ENCODE assay signal across 27 cellular contexts in the genomic region with DNA sequence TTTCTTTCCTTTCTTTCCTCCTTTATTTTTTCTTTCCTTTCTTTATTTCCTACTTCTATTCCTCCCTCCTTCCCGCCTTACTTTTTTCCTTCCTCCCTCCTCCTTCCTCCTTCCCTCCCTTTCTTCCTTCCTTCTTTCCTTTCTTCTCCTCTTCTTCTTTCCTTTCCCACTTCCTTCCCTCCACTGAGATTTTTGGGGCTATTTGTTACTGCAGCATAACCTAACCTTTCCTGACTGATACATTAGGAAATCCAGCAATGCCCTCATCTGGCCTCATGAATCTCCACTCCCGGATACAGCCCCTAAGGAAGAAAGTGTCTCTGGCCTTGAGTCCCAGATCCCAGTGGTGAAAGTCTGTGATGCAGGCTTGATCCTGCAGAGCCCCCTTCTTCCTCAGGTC. TPM values are rescaled to one million over a fixed set of nuclear protein-coding genes. Genes with fewer than 3 reads are reported as not detected.
DNase-seq lines count a peak whose midpoint lies in the region; ATAC-seq, FAIRE-seq and TF ChIP-seq lines count a peak whose summit lies in the region.
"Had no signal": no experiment of that assay in that cellular context is flagged by ENCODE, and none has a peak within 500 bp of the region (broad histone marks: within the 10 kb centered on the region; RNA-seq: fewer than 3 reads in every experiment).

No MANE protein-coding gene starts in this region.

- H3K27ac Mint-ChIP-seq in neural crest cell (ENCODE audit: unreplicated experiment): peak overlapping the region; percentile 57
- no peak overlapping the region for H3K27ac Mint-ChIP-seq in mesothelial cell of epicardium
- H3K27ac Mint-ChIP-seq: CD14-positive monocyte; CD4-positive, alpha-beta memory T cell had no signal

- H3K9ac ChIP-seq in HCT116 (ENCODE audit: low read length): no peak overlapping the region
- H3K9ac ChIP-seq: BLaER1 had no signal

- CTCF ChIA-PET in HCT116 (lab: Charles Lee) (no interaction called here), HEK293 (lab: Yijun Ruan, JAX) (no interaction called here)

- intact Hi-C loops in HCT116 (cut with micrococcal nuclease) (no loop called here), head of caudate nucleus (cut with DNase I) (loop anchor here (10.0 kb wide), 1 partner anchor 305 kb away; no protein-coding TSS in a partner anchor)

- DNase-seq in HCT116 (ENCODE audit: low read depth, low spot score): no peak
- no peak for DNase-seq in neural crest cell (ENCODE audit: low read depth, low spot score)
- no peak for DNase-seq in urothelium cell line (ENCODE audit: low spot score)
- DNase-seq in head of caudate nucleus: no peak
- no peak for DNase-seq in mesothelial cell of epicardium (ENCODE audit: low spot score in 2 of 2, unreplicated experiment in 2 of 2)
- DNase-seq: 8988T; ACHN; BE2C; C1 segment of cervical spinal cord; CD4-positive, alpha-beta memory T cell; CD4-positive, CD25-positive, alpha-beta regulatory T cell; CD8-positive, alpha-beta memory T cell; COR-L47; DMS 273 treated with DMSO at 0.1 percent for 48 hours; DMS153; DMS79; DND-41; EL; GDM1 had no signal

- H3K36me3 Mint-ChIP-seq in neural crest cell (ENCODE audit: low read depth): no peaks in the 10 kb centered on the region
- H3K36me3 Mint-ChIP-seq in mesothelial cell of epicardium: no peaks in the 10 kb centered on the region
- H3K36me3 Mint-ChIP-seq: CD14-positive monocyte; CD4-positive, alpha-beta memory T cell; CD4-positive, CD25-positive, alpha-beta regulatory T cell had no signal

- POLR2A ChIA-PET in HCT116 (lab: Charles Lee): no interaction called here
- POLR2A ChIA-PET in HEK293 (lab: Yijun Ruan, JAX): no interaction called here

- H3K27me3 Mint-ChIP-seq in neural crest cell (ENCODE audit: low read depth) (peaks cover 12% of the 10 kb centered on the region), mesothelial cell of epicardium (ENCODE audit: low read depth) (peaks cover 3% of the 10 kb centered on the region)

- H3K27ac ChIP-seq in HCT116 (ENCODE audit: low read depth, low read length): no peak overlapping the region
- no peak overlapping the region for H3K27ac ChIP-seq in HEK293 (ENCODE audit: extremely low read depth, low read depth, low read length)
- H3K27ac ChIP-seq: BLaER1 had no signal

- BruUV-seq in HCT116 (replicated peaks; lab: Mats Ljungman, UMichigan): no TSS peak

- H3K36me3 ChIP-seq in HCT116 (ENCODE audit: control insufficient read depth in 1 of 2, insufficient read depth in 2 of 2, low read length in 2 of 2): no peaks in the 10 kb centered on the region
- no peaks in the 10 kb centered on the region for H3K36me3 ChIP-seq in HEK293 (ENCODE audit: control insufficient read depth in 2 of 2, insufficient read depth in 1 of 2, low read length in 2 of 2)
- H3K36me3 ChIP-seq: BE2C, BLaER1 had no signal

- H3K4me1 ChIP-seq in HCT116 (ENCODE audit: control insufficient read depth in 1 of 2, insufficient read depth in 2 of 2, low read length in 2 of 2) (no peaks in the 10 kb centered on the region), HEK293 (ENCODE audit: control insufficient read depth, insufficient read depth, low read length) (no peaks in the 10 kb centered on the region)
- H3K4me1 ChIP-seq: BE2C had no signal

- no peak for TF ChIP-seq RAD21 in HCT116 (IDR thresholded peaks at IDR 0.05; ENCODE audit: low read depth)

- ATAC-seq in HCT116 (no peak), HG03108 (IDR thresholded peaks at IDR 0.05; ENCODE audit: unreplicated experiment) (no peak)
- ATAC-seq: GM12878 had no signal

- H3K9me3 Mint-ChIP-seq in neural crest cell: peaks cover 4% of the 10 kb centered on the region
- peaks cover 8% of the 10 kb centered on the region for H3K9me3 Mint-ChIP-seq in mesothelial cell of epicardium

- TF ChIP-seq CTCF in HCT116 (IDR thresholded peaks at IDR 0.05 in 2 of 3, conservative IDR thresholded peaks at IDR 0.05 in 1 of 3; ENCODE audit: borderline replicate concordance in 1 of 3, insufficient read depth in 1 of 3, low read depth in 2 of 3, low read length in 2 of 3): no peak
- no peak for TF ChIP-seq CTCF in HEK293 (tag by site-specific recombination; IDR thresholded peaks at IDR 0.05)
- TF ChIP-seq CTCF in neural crest cell (conservative IDR thresholded peaks at IDR 0.05): no peak
- no peak for TF ChIP-seq CTCF in mesothelial cell of epicardium (IDR thresholded peaks at IDR 0.05; ENCODE audit: unreplicated experiment)

- peak; percentile 40 for FAIRE-seq in urothelium cell line (lab: Jason Lieb, UNC)
- FAIRE-seq: A204.1, GM12878, GM12892, GM18507 had no signal

- no peaks in the 10 kb centered on the region for H3K9me2 ChIP-seq in HCT116 (ENCODE audit: insufficient read depth)

- no peak for TF ChIP-seq POLR2A in HCT116 (IDR thresholded peaks at IDR 0.05; ENCODE audit: borderline replicate concordance, extremely low read depth, insufficient read depth, insufficient read length)

- RAD21 ChIA-PET in HCT116 (lab: Charles Lee; ENCODE audit: low non-redundant PET in 1 of 2, low total read pairs in 2 of 2, uncharacterized antibody in 2 of 2, unreplicated experiment in 2 of 2): no interaction called here

- H2AFZ ChIP-seq in HCT116 (ENCODE audit: low read depth, low read length, poor library complexity, severe bottlenecking): no peak overlapping the region

- no peaks in the 10 kb centered on the region for H4K20me1 ChIP-seq in HCT116 (ENCODE audit: insufficient read depth)
- H4K20me1 ChIP-seq: BLaER1 had no signal

- no peaks in the 10 kb centered on the region for H3K4me1 Mint-ChIP-seq in neural crest cell
- H3K4me1 Mint-ChIP-seq in mesothelial cell of epicardium: no peaks in the 10 kb centered on the region

- H3K27me3 ChIP-seq in HCT116 (ENCODE audit: insufficient read depth, low read length): no peaks in the 10 kb centered on the region
- H3K27me3 ChIP-seq: BE2C, BLaER1 had no signal

- H3K4me2 ChIP-seq in HCT116 (ENCODE audit: low read length): no peak overlapping the region
- H3K4me2 ChIP-seq: BLaER1 had no signal

- H3K4me3 Mint-ChIP-seq in neural crest cell (no peak overlapping the region), mesothelial cell of epicardium (no peak overlapping the region)
- H3K4me3 Mint-ChIP-seq: CD14-positive monocyte; CD4-positive, alpha-beta memory T cell; CD4-positive, CD25-positive, alpha-beta regulatory T cell; CD8-positive, alpha-beta memory T cell had no signal

- no peaks in the 10 kb centered on the region for H3K79me2 ChIP-seq in HCT116 (ENCODE audit: insufficient read depth, low read length)

- peaks cover 0 to 4% of the 10 kb centered on the region in 2 experiments; a peak in 2 of 4 replicates for H3K9me3 ChIP-seq in HCT116 (ENCODE audit: control insufficient read depth in 1 of 2, insufficient read depth in 1 of 2, low read depth in 1 of 2, low read length in 2 of 2)
- no peaks in the 10 kb centered on the region for H3K9me3 ChIP-seq in HEK293 (ENCODE audit: control insufficient read depth, insufficient read depth, low read depth, low read length)
- H3K9me3 ChIP-seq: BE2C had no signal

- H3K4me3 ChIP-seq in HCT116 (replicated peaks in 1 of 2; ENCODE audit: low read depth in 1 of 2, low read length in 2 of 2): no peak overlapping the region
- H3K4me3 ChIP-seq in HEK293 (ENCODE audit: low read depth, low read length): no peak overlapping the region
- H3K4me3 ChIP-seq: BLaER1, GM12878 had no signal

TF ChIP-seq in HCT116, 20 proteins besides CTCF, POLR2A, EP300 and RAD21:
- TF ChIP-seq CBX3 (IDR thresholded peaks at IDR 0.05; ENCODE audit: low read depth): peak; percentile 24; the same call in 1 of the 2 replicates
- no peak for TF ChIP-seq EGR1 (IDR thresholded peaks at IDR 0.05; ENCODE audit: low read depth)
TF ChIP-seq in HCT116: peak in this region for 1.

TF ChIP-seq in HEK293, 187 proteins besides CTCF, POLR2A, EP300 and RAD21:
- peak; percentile 60; the same call in 1 of the 2 replicates for TF ChIP-seq ZNF366 (tag by site-specific recombination; conservative IDR thresholded peaks at IDR 0.05)
- TF ChIP-seq RBAK (tag by site-specific recombination; IDR thresholded peaks at IDR 0.05): peak; percentile 99
- TF ChIP-seq WT1 (tag by site-specific recombination; IDR thresholded peaks at IDR 0.05): no peak

RNA-seq across cellular contexts. Expression of gene BAIAP2L1, which starts 38.6 kb away (rescaled TPM):
- total RNA-seq in HCT116 (2021; ENCODE audit: unreplicated experiment) (61.2 TPM), neural crest cell (1.5 and 2.1 TPM in 2 replicates), mesothelial cell of epicardium (27.2 to 31.0 TPM (median 30.0 TPM) in 3 replicates)
- 50.5 and 53.8 TPM in 2 replicates for polyA plus RNA-seq in HCT116 (2012)
